1 cellular context compared by ENCODE assay signal in genomic region chr15:73944161-73945099, GRCh38.
TF ChIP-seq lines count a peak whose summit lies in the region.

No MANE protein-coding gene starts in this region.

TF ChIP-seq in WTC11, 78 proteins besides CTCF, POLR2A, EP300 and RAD21 (continued from another document):
- no peak for TF ChIP-seq GRHL2 (CRISPR knock-in tag; IDR thresholded peaks at IDR 0.05; ENCODE audit: insufficient replicate concordance, severe bottlenecking)
- TF ChIP-seq ATF6 (CRISPR knock-in tag; IDR thresholded peaks at IDR 0.05): no peak
- TF ChIP-seq ZSCAN18 (CRISPR knock-in tag; IDR thresholded peaks at IDR 0.05): no peak
- no peak for TF ChIP-seq EMX1 (CRISPR knock-in tag; IDR thresholded peaks at IDR 0.05)
- no peak for TF ChIP-seq ZNF425 (CRISPR knock-in tag; conservative IDR thresholded peaks at IDR 0.05)
- no peak for TF ChIP-seq CDX4 (CRISPR knock-in tag; IDR thresholded peaks at IDR 0.05; ENCODE audit: borderline replicate concordance)
- no peak for TF ChIP-seq SMAD3 (CRISPR knock-in tag; IDR thresholded peaks at IDR 0.05; ENCODE audit: borderline replicate concordance)
- no peak for TF ChIP-seq E2F5 (CRISPR knock-in tag; IDR thresholded peaks at IDR 0.05)
- no peak for TF ChIP-seq KAT7 (CRISPR knock-in tag; IDR thresholded peaks at IDR 0.05; ENCODE audit: borderline replicate concordance)
- no peak for TF ChIP-seq E2F1 (CRISPR knock-in tag; IDR thresholded peaks at IDR 0.05)
- no peak for TF ChIP-seq AFF4 (CRISPR knock-in tag; IDR thresholded peaks at IDR 0.05; ENCODE audit: borderline replicate concordance)
